In genomic region chr1:202144510-202145324, GRCh38 we compare ENCODE assay signal across 8 cellular contexts. TPM values are rescaled to one million over a fixed set of nuclear protein-coding genes. Genes with fewer than 3 reads are reported as not detected.
DNase-seq lines count a peak whose midpoint lies in the region; ATAC-seq, FAIRE-seq and TF ChIP-seq lines count a peak whose summit lies in the region.

TSS of gene ARL8A (minus strand) at chr1:202144737. CDS start at chr1:202144572, 165 bp downstream.

- POLR2A ChIA-PET in activated CD8-positive, alpha-beta memory T cell treated with anti-CD3 and anti-CD28 coated beads for 36 hours (lab: Charles Lee), result interaction anchor here (1.0 to 2.0 kb wide), 3 partner anchors 10 to 16 kb away, joined by 4 to 6 read pairs (median 5); partner anchors contain the start of gene PTPN7
- POLR2A ChIA-PET in H1 (lab: Charles Lee; ENCODE audit: partially characterized antibody), result interaction anchor here (0.6 to 3.0 kb wide), 5 partner anchors 8 to 48 kb away, joined by 3 to 14 read pairs (median 6); no protein-coding TSS in a partner anchor

- H2BK20ac ChIP-seq in H1 (ENCODE audit: low read length), result no peak within 1 kb of the TSS; the same call in 1 of the 2 replicates

- H3K9me3 ChIP-seq in H1 (ENCODE audit: insufficient read depth in 2 of 2, low read depth in 1 of 2, low read length in 1 of 2), result no peaks in the 10 kb centered on the region

- ATAC-seq in HG02885 (IDR thresholded peaks at IDR 0.05; ENCODE audit: poor library complexity, unreplicated experiment) (peak; percentile 75), memory B cell (ENCODE audit: low read depth) (peak; percentile 73)

- peak within 1 kb of the TSS; percentile 7; the same call in 1 of the 2 replicates for H2BK15ac ChIP-seq in H1 (ENCODE audit: low read length)

- H3K18ac ChIP-seq in H1 (ENCODE audit: extremely low read depth, low read length), result peak within 1 kb of the TSS; percentile 96

- H4K91ac ChIP-seq in H1 (replicated peaks; ENCODE audit: insufficient read length, low read length), result peak within 1 kb of the TSS; percentile 66

- H3K27ac Mint-ChIP-seq in memory B cell, result peak within 1 kb of the TSS; percentile 87

- TF ChIP-seq EP300 in H1 (IDR thresholded peaks at IDR 0.05; ENCODE audit: borderline replicate concordance in 1 of 2, low read depth in 2 of 2, low read length in 2 of 2), result no peak

- H3K79me2 ChIP-seq in H1 (ENCODE audit: control insufficient read depth in 1 of 2, insufficient read depth in 2 of 2, low read length in 2 of 2), result peaks cover 3 to 34% of the 10 kb centered on the region in 2 experiments; a peak in 3 of 4 replicates

- no peak for TF ChIP-seq CTCF in 22Rv1 (IDR thresholded peaks at IDR 0.05)
- no peak for TF ChIP-seq CTCF in H1 (IDR thresholded peaks at IDR 0.05; ENCODE audit: control extremely low read depth in 1 of 3, insufficient read depth in 1 of 3, low read depth in 1 of 3, low read length in 3 of 3)

- peak within 1 kb of the TSS; percentile 77 for H4K8ac ChIP-seq in H1 (ENCODE audit: extremely low read depth, insufficient read depth, low read length)

- CTCF ChIA-PET in activated CD8-positive, alpha-beta memory T cell treated with anti-CD3 and anti-CD28 coated beads for 36 hours (lab: Charles Lee), result interaction anchor here (0.6 to 3.9 kb wide), 3 partner anchors 13 to 262 kb away, joined by 3 to 20 read pairs (median 3); partner anchors contain the start of gene PTPN7
- CTCF ChIA-PET in H1 (lab: Charles Lee; ENCODE audit: partially characterized antibody), result interaction anchor here (0.6 to 6.1 kb wide), 5 partner anchors 9 to 827 kb away, joined by 3 to 50 read pairs (median 5); no protein-coding TSS in a partner anchor

- H2BK5ac ChIP-seq in H1 (ENCODE audit: low read depth, low read length), result peak within 1 kb of the TSS; percentile 81; the same call in 1 of the 2 replicates

- FAIRE-seq in H1 (lab: Jason Lieb, UNC), result no peak

- H3K14ac ChIP-seq in H1 (ENCODE audit: insufficient read length), result no peak within 1 kb of the TSS

- H2AFZ ChIP-seq in H1 (ENCODE audit: low read length), result peak within 1 kb of the TSS; percentile 37; the same call in 1 of the 2 replicates

- H3K23ac ChIP-seq in H1 (ENCODE audit: insufficient read length), result no peak within 1 kb of the TSS

- H3K4me3 Mint-ChIP-seq in memory B cell, result peak within 1 kb of the TSS; percentile 89

- no peaks in the 10 kb centered on the region for H3K36me3 ChIP-seq in H1 (ENCODE audit: control insufficient read depth in 2 of 4, insufficient read depth in 4 of 4, low read length in 3 of 4)

- H3K4ac ChIP-seq in H1 (replicated peaks; ENCODE audit: insufficient read length, low read depth, low read length), result peak within 1 kb of the TSS; percentile 1

- peak within 1 kb of the TSS; percentile 84; the same call in 1 of the 2 replicates for H2AK5ac ChIP-seq in H1 (ENCODE audit: low read depth, low read length)

- peak within 1 kb of the TSS; percentile 62 to 89 (median 73) for H3K9ac ChIP-seq in H1 (replicated peaks in 1 of 4; ENCODE audit: extremely low read depth in 1 of 4, low read depth in 3 of 4, low read length in 3 of 4)

- 3% methylated on average over 37 of the region's 70 CpGs; no CpG with 5 or more reads in 1 of the 2 experiments for WGBS in H1 (ENCODE audit: extremely low coverage in 1 of 2, insufficient coverage in 1 of 2, insufficient read length in 1 of 2, insufficient replicate concordance in 2 of 2, low coverage in 1 of 2, low lambda C conversion rate in 2 of 2, missing lambda C conversion rate in 1 of 2), 2 experiments

- H3K27ac ChIP-seq in 22Rv1 (peak within 1 kb of the TSS; percentile 73), H1 (ENCODE audit: low read depth, low read length) (peak within 1 kb of the TSS; percentile 67; the same call in 1 of the 2 replicates)

- no peaks in the 10 kb centered on the region for H3K36me3 Mint-ChIP-seq in memory B cell

- H2BK120ac ChIP-seq in H1 (replicated peaks; ENCODE audit: low read depth, low read length), result no peak within 1 kb of the TSS

- peaks cover 2 to 11% of the 10 kb centered on the region in 2 experiments for H4K20me1 ChIP-seq in H1 (replicated peaks in 1 of 2; ENCODE audit: control insufficient read depth in 1 of 2, insufficient read depth in 2 of 2, low read length in 2 of 2)

- TF ChIP-seq RAD21 in H1 (IDR thresholded peaks at IDR 0.05 in 1 of 2, conservative IDR thresholded peaks at IDR 0.05 in 1 of 2; ENCODE audit: low read depth in 2 of 2, low read length in 2 of 2), result no peak

- H2BK12ac ChIP-seq in H1 (ENCODE audit: low read depth, low read length), result peak within 1 kb of the TSS; percentile 87; the same call in 1 of the 2 replicates

- no peaks in the 10 kb centered on the region for H3K27me3 Mint-ChIP-seq in memory B cell

- H3K56ac ChIP-seq in H1 (replicated peaks; ENCODE audit: insufficient read length, low read depth, low read length), result peak within 1 kb of the TSS; percentile 78

- H3K4me1 ChIP-seq in H1 (replicated peaks in 1 of 4; ENCODE audit: control insufficient read depth in 3 of 4, insufficient read depth in 4 of 4, low read length in 3 of 4), result peaks cover 3 to 13% (median 9%) of the 10 kb centered on the region in 4 experiments; a peak in 6 of 7 replicates

- DNase-seq in NCI-H226 (peak; percentile 42), H1 (ENCODE audit: low read depth in 1 of 2, low spot score in 2 of 2) (peak in 1 of 2 experiments; percentile 83), memory B cell (ENCODE audit: low spot score in 2 of 2) (peak; percentile 50 to 69)
- peak; percentile 41 for DNase-seq in stimulated activated CD8-positive, alpha-beta memory T cell treated with anti-CD3 and anti-CD28 coated beads, Interleukin-7, amount 100 ng/mL, for 1 hour (ENCODE audit: low read depth in 2 of 2)

- peaks cover 13% of the 10 kb centered on the region for H3K23me2 ChIP-seq in H1 (ENCODE audit: low read depth, low read length)

- peaks cover 8% of the 10 kb centered on the region for H3K79me1 ChIP-seq in H1 (ENCODE audit: low read depth, low read length)

- H3K4me3 ChIP-seq in H1 (ENCODE audit: extremely low read depth in 1 of 4, insufficient read depth in 2 of 4, low read depth in 3 of 4, low read length in 4 of 4), result peak within 1 kb of the TSS; percentile 62 to 78 (median 72)

- TF ChIP-seq POLR2A in GM15510 (IDR thresholded peaks at IDR 0.05; ENCODE audit: borderline replicate concordance, extremely low read depth, insufficient read length) (peak; percentile 62), H1 (IDR thresholded peaks at IDR 0.05; ENCODE audit: control extremely low read depth in 1 of 2, low read depth in 2 of 2, low read length in 2 of 2) (no peak; a peak in 1 of 3 replicates)

- H3K4me1 Mint-ChIP-seq in memory B cell, result peaks cover 14% of the 10 kb centered on the region

- peaks cover 0 to 7% (median 2%) of the 10 kb centered on the region in 4 experiments; a peak in 3 of 7 replicates for H3K27me3 ChIP-seq in H1 (replicated peaks in 1 of 4; ENCODE audit: control insufficient read depth in 3 of 4, extremely low read depth in 1 of 4, insufficient read depth in 3 of 4, low read length in 3 of 4)

- no peaks in the 10 kb centered on the region for H3K9me3 Mint-ChIP-seq in memory B cell

- H4K5ac ChIP-seq in H1 (ENCODE audit: insufficient read length, low read depth, low read length), result peak within 1 kb of the TSS; percentile 87

- H3K4me2 ChIP-seq in H1 (ENCODE audit: insufficient read depth in 1 of 2, low read depth in 2 of 2, low read length in 2 of 2), result peak within 1 kb of the TSS; percentile 78 to 92

TF ChIP-seq in H1, 55 proteins besides CTCF, POLR2A, EP300 and RAD21:
- TF ChIP-seq NRF1 (IDR thresholded peaks at IDR 0.05; ENCODE audit: low read depth, low read length) (no peak), SP2 (IDR thresholded peaks at IDR 0.05; ENCODE audit: low read length) (no peak), PHF8 (conservative IDR thresholded peaks at IDR 0.05; ENCODE audit: low read depth, low read length) (peak; percentile 41), KDM4A (IDR thresholded peaks at IDR 0.05; ENCODE audit: low read depth, low read length, severe bottlenecking) (peak; percentile 71), MAX (IDR thresholded peaks at IDR 0.05) (peak; percentile 30; the same call in 1 of the 2 replicates), POU5F1 (IDR thresholded peaks at IDR 0.05; ENCODE audit: low read depth, low read length) (no peak), RBBP5 (IDR thresholded peaks at IDR 0.05; ENCODE audit: borderline replicate concordance, low read depth, low read length) (0 out of 2 replicates have a peak, but pooled peaks have one; percentile 9), HDAC6 (IDR thresholded peaks at IDR 0.05; ENCODE audit: low read depth, low read length) (no peak), CBX5 (IDR thresholded peaks at IDR 0.05; ENCODE audit: low read depth, low read length) (no peak), EZH2 (IDR thresholded peaks at IDR 0.05; ENCODE audit: low read depth, low read length, severe bottlenecking) (no peak), SP4 (IDR thresholded peaks at IDR 0.05; ENCODE audit: low read length) (no peak), BRCA1 (IDR thresholded peaks at IDR 0.05; ENCODE audit: low read depth, low read length) (no peak), JUN (IDR thresholded peaks at IDR 0.05; ENCODE audit: low read depth, low read length) (no peak), SIN3A (conservative IDR thresholded peaks at IDR 0.05 in 1 of 2, IDR thresholded peaks at IDR 0.05 in 1 of 2; ENCODE audit: low read depth in 1 of 2, low read length in 2 of 2) (0 out of 4 replicates have a peak, but pooled peaks of 1 of the 2 experiments have one; percentile 13), SIX5 (IDR thresholded peaks at IDR 0.05; ENCODE audit: low read depth, low read length) (no peak), MAFK (IDR thresholded peaks at IDR 0.05; ENCODE audit: low read depth, low read length) (no peak), BACH1 (IDR thresholded peaks at IDR 0.05; ENCODE audit: low read length) (no peak), YY1 (IDR thresholded peaks at IDR 0.05; ENCODE audit: low read depth, low read length) (0 out of 2 replicates have a peak, but pooled peaks have one; percentile 7)
TF ChIP-seq in H1: peak in this region for 6.

RNA-seq across cellular contexts. Expression of gene ARL8A, which starts in this region (rescaled TPM):
- total RNA-seq in activated CD8-positive, alpha-beta memory T cell treated with anti-CD3 and anti-CD28 coated beads for 36 hours, result 10 to 100 TPM; 48.3 to 53.2 TPM
- 58.7 and 59.0 TPM in 2 replicates for total RNA-seq in H1 (2021; fragmentation: NEBNext Ultra II Directional; extraction: Animal tissue kit (Norgen Biotek cat#: 25700))
- polyA plus RNA-seq in H1 (2011; rRNA removed), result 40.3 and 41.7 TPM in 2 replicates
- polyA plus RNA-seq in H1 (2011; cell fraction: cytosol; rRNA removed), result 39.3 TPM
- 35.6 TPM for polyA plus RNA-seq in H1 (2011; cell fraction: nucleus; rRNA removed)
- polyA plus RNA-seq in H1 (2012, experiment 1 of 2), result 35.1 to 57.5 TPM (median 42.3 TPM) in 4 replicates
- polyA plus RNA-seq in H1 (2012, experiment 2 of 2), result 35.7 TPM
- polyA plus RNA-seq in H1 (2013, experiment 1 of 2), result 26.4 TPM
- polyA plus RNA-seq in H1 (2013, experiment 2 of 2), result 26.9 TPM
- 20.7 and 22.3 TPM in 2 replicates for polyA minus RNA-seq in H1 (2011; rRNA and poly(A)+ RNA removed)
- 23.3 TPM for polyA minus RNA-seq in H1 (2011; cell fraction: cytosol; rRNA and poly(A)+ RNA removed)
- 16.2 TPM for polyA minus RNA-seq in H1 (2011; cell fraction: nucleus; rRNA and poly(A)+ RNA removed)
